Comparison of ENCODE assay signal across 20 cellular contexts in genomic region chr4:28966982-28967381, GRCh38.
DNase-seq lines count a peak whose midpoint lies in the region; ATAC-seq and TF ChIP-seq lines count a peak whose summit lies in the region.
"Had no signal": no experiment of that assay in that cellular context is flagged by ENCODE, and none has a peak within 500 bp of the region (broad histone marks: within the 10 kb centered on the region; RNA-seq: fewer than 3 reads in every experiment).

No MANE protein-coding gene starts in this region.

- no peak for ATAC-seq in GM21390 (IDR thresholded peaks at IDR 0.05; ENCODE audit: unreplicated experiment)
- ATAC-seq: heart right ventricle; left colon; stimulated activated naive CD8-positive, alpha-beta T cell treated with anti-CD3 and anti-CD28 coated beads, Interleukin-15, amount 100 ng/mL, for 72 hours; upper lobe of right lung had no signal

- H3K79me1 ChIP-seq in mesendoderm (ENCODE audit: low read length), result no peaks in the 10 kb centered on the region

- H3K27me3 Mint-ChIP-seq in endothelial cell (ENCODE audit: unreplicated experiment), result peaks cover 2% of the 10 kb centered on the region
- H3K27me3 Mint-ChIP-seq in activated naive CD4-positive, alpha-beta T cell treated with anti-CD3 and anti-CD28 coated beads, Interleukin-2, amount 10 ng/mL, durations not matched to agents 7 days and 5 days, result no peaks in the 10 kb centered on the region
- H3K27me3 Mint-ChIP-seq: stimulated activated naive CD8-positive, alpha-beta T cell treated with anti-CD3 and anti-CD28 coated beads, Interleukin-15, amount 100 ng/mL, for 72 hours had no signal

- no peak overlapping the region for H2BK5ac ChIP-seq in mesendoderm (ENCODE audit: low read length)

- H3K36me3 ChIP-seq in mesendoderm (ENCODE audit: control insufficient read depth, insufficient read depth, low read length), result no peaks in the 10 kb centered on the region
- H3K36me3 ChIP-seq: heart right ventricle, ovary, upper lobe of right lung had no signal

- H3K4me3 ChIP-seq in choroid plexus epithelial cell (ENCODE audit: low read depth, low read length) (no peak overlapping the region), mesendoderm (ENCODE audit: low read length) (no peak overlapping the region)
- H3K4me3 ChIP-seq: heart right ventricle, ovary, PC-9, upper lobe of right lung had no signal

- DNase-seq in EH (ENCODE audit: low read depth), result peak; percentile 59
- peak; percentile 65 for DNase-seq in M059J (ENCODE audit: low read depth)
- DNase-seq in choroid plexus epithelial cell (ENCODE audit: low read depth), result peak; percentile 36
- DNase-seq in mesendoderm, result peak; percentile 3
- DNase-seq in endothelial cell (ENCODE audit: low spot score), result no peak
- no peak for DNase-seq in G401 (ENCODE audit: low spot score)
- DNase-seq in activated naive CD4-positive, alpha-beta T cell treated with anti-CD3 and anti-CD28 coated beads, Interleukin-2, amount 10 ng/mL, durations not matched to agents 7 days and 5 days, result no peak
- DNase-seq: activated CD8-positive, alpha-beta memory T cell treated with anti-CD3 and anti-CD28 coated beads for 24 hours; anterior cingulate cortex; cortex of kidney; heart right ventricle; left colon; NCI-H2029; NCI-H526; ovary; PC-9; stimulated activated naive CD8-positive, alpha-beta T cell treated with anti-CD3 and anti-CD28 coated beads, Interleukin-15, amount 100 ng/mL, for 72 hours; upper lobe of right lung had no signal

- H2BK15ac ChIP-seq in mesendoderm (replicated peaks; ENCODE audit: low read depth), result no peak overlapping the region

- no peak for TF ChIP-seq CTCF in choroid plexus epithelial cell (conservative IDR thresholded peaks at IDR 0.05; ENCODE audit: low read depth, low read length)
- TF ChIP-seq CTCF in endothelial cell (IDR thresholded peaks at IDR 0.05; ENCODE audit: unreplicated experiment), result no peak

- H3K56ac ChIP-seq in mesendoderm (ENCODE audit: low read length), result no peak overlapping the region

- no peaks in the 10 kb centered on the region for H3K36me3 Mint-ChIP-seq in endothelial cell (ENCODE audit: low read depth, unreplicated experiment)
- no peaks in the 10 kb centered on the region for H3K36me3 Mint-ChIP-seq in activated naive CD4-positive, alpha-beta T cell treated with anti-CD3 and anti-CD28 coated beads, Interleukin-2, amount 10 ng/mL, durations not matched to agents 7 days and 5 days

- H3K27ac Mint-ChIP-seq in endothelial cell (ENCODE audit: unreplicated experiment), result no peak overlapping the region
- H3K27ac Mint-ChIP-seq in activated naive CD4-positive, alpha-beta T cell treated with anti-CD3 and anti-CD28 coated beads, Interleukin-2, amount 10 ng/mL, durations not matched to agents 7 days and 5 days, result no peak overlapping the region

- no peaks in the 10 kb centered on the region for H3K4me1 ChIP-seq in mesendoderm (ENCODE audit: control insufficient read depth, low read depth, low read length)
- H3K4me1 ChIP-seq: heart right ventricle, upper lobe of right lung had no signal

- no peak overlapping the region for H3K18ac ChIP-seq in mesendoderm (ENCODE audit: low read length)

- no peaks in the 10 kb centered on the region for H3K9me3 Mint-ChIP-seq in endothelial cell (ENCODE audit: unreplicated experiment)
- H3K9me3 Mint-ChIP-seq in activated naive CD4-positive, alpha-beta T cell treated with anti-CD3 and anti-CD28 coated beads, Interleukin-2, amount 10 ng/mL, durations not matched to agents 7 days and 5 days, result no peaks in the 10 kb centered on the region

- in situ Hi-C loops in G401 (cut with HindIII; ENCODE audit: low sequenced_read_pairs), result no loop called here

- H3K4ac ChIP-seq in mesendoderm (ENCODE audit: low read depth, low read length), result no peak overlapping the region

- CTCF ChIA-PET in activated naive CD4-positive, alpha-beta T cell treated with anti-CD3 and anti-CD28 coated beads, Interleukin-2, amount 10 ng/mL, durations not matched to agents 7 days and 5 days (lab: Charles Lee), result no interaction called here

- H4K8ac ChIP-seq in mesendoderm (ENCODE audit: low read depth, low read length), result no peak overlapping the region

- H3K4me1 Mint-ChIP-seq in endothelial cell (ENCODE audit: unreplicated experiment), result no peaks in the 10 kb centered on the region
- no peaks in the 10 kb centered on the region for H3K4me1 Mint-ChIP-seq in activated naive CD4-positive, alpha-beta T cell treated with anti-CD3 and anti-CD28 coated beads, Interleukin-2, amount 10 ng/mL, durations not matched to agents 7 days and 5 days
- H3K4me1 Mint-ChIP-seq: stimulated activated naive CD8-positive, alpha-beta T cell treated with anti-CD3 and anti-CD28 coated beads, Interleukin-15, amount 100 ng/mL, for 72 hours had no signal

- no peaks in the 10 kb centered on the region for H3K27me3 ChIP-seq in mesendoderm (ENCODE audit: insufficient read depth, low read length, poor library complexity)
- H3K27me3 ChIP-seq: heart right ventricle, ovary, upper lobe of right lung had no signal

- H2BK120ac ChIP-seq in mesendoderm (ENCODE audit: low read depth, low read length), result no peak overlapping the region

- WGBS in mesendoderm (ENCODE audit: extremely low coverage, insufficient coverage, low lambda C conversion rate), result no CpG with 5 or more reads among the region's 4 CpGs

- no peak overlapping the region for H3K9ac ChIP-seq in mesendoderm (ENCODE audit: low read length)

- H4K5ac ChIP-seq in mesendoderm (ENCODE audit: low read length), result no peak overlapping the region

- no peak overlapping the region for H3K4me3 Mint-ChIP-seq in endothelial cell (ENCODE audit: unreplicated experiment)
- no peak overlapping the region for H3K4me3 Mint-ChIP-seq in activated naive CD4-positive, alpha-beta T cell treated with anti-CD3 and anti-CD28 coated beads, Interleukin-2, amount 10 ng/mL, durations not matched to agents 7 days and 5 days
- H3K4me3 Mint-ChIP-seq: stimulated activated naive CD8-positive, alpha-beta T cell treated with anti-CD3 and anti-CD28 coated beads, Interleukin-15, amount 100 ng/mL, for 72 hours had no signal

- no peak overlapping the region for H3K23ac ChIP-seq in mesendoderm (ENCODE audit: low read length)

- H3K79me2 ChIP-seq in mesendoderm (ENCODE audit: control insufficient read depth, insufficient read depth, low read length), result no peaks in the 10 kb centered on the region

- H2AK5ac ChIP-seq in mesendoderm (ENCODE audit: low read length), result no peak overlapping the region

- no peak overlapping the region for H3K27ac ChIP-seq in mesendoderm (ENCODE audit: low read depth, low read length)
- H3K27ac ChIP-seq: epithelial cell of prostate, heart right ventricle, ovary, PC-9, upper lobe of right lung had no signal

- no peak overlapping the region for H3K4me2 ChIP-seq in mesendoderm (ENCODE audit: low read length)
- H3K4me2 ChIP-seq: PC-9 had no signal

Comparison
In these comparisons a context has a peak if more than half of its experiments do, and no peak if none do; other contexts are left out.
1. DNase-seq: peak in EH (single experiment), M059J (single experiment), choroid plexus epithelial cell (single experiment) and mesendoderm (single experiment); none in endothelial cell (single experiment), G401 (single experiment) and activated naive CD4-positive, alpha-beta T cell treated with anti-CD3 and anti-CD28 coated beads, Interleukin-2, amount 10 ng/mL, durations not matched to agents 7 days and 5 days (single experiment).